ENCODE assay signal across 8 cellular contexts in the genomic region with DNA sequence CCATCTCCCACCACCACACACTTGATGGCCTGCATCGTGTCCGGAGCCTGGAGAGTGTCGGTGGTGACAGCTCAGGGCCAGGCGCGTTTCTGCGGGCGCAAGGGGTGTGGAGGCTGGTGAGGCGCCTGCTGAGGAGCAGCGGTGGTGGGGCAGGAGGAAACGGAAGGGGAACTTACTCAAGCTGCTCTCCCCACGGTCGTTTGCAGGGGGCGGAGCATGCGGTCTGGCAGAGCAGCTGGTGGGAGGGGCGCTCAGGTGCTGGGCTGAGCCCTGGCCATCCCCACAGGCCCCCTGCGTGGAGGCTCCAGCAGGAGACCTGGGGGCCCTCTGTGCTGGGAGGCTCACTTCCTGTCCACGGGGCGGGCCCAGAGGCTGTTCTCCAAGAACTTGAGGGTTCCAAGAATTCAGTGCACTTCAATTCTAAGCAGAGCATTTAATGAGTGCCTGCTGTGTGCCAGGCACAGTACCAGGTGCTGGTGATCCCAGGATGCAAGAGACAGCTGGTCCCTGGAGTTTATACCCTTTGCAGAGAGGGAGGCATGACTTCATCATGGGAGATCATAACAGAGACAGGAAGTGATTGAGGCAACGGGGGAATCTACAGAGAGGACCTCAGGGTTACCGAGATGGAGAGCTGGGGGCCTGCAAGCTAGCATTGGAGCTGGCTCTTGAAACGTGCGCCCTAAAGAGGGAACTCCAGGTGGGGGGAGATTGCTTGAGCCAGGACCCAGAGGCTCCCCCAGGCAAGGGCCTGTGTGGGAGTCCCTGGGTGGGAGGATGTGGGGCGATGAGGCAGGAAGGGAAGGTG. TPM values are rescaled to one million over a fixed set of nuclear protein-coding genes. Genes with fewer than 3 reads are reported as not detected.
DNase-seq lines count a peak whose midpoint lies in the region; ATAC-seq lines count a peak whose summit lies in the region.

A gene (minus strand): TSS at position 156 of the 808 bp plus-strand sequence. CDS start 121 bp downstream, at position 35.

- intact Hi-C loops in left ventricle myocardium superior (cut with micrococcal nuclease), result no loop called here

- DNase-seq in DMS 273 (lab: John Stamatoyannopoulos, UW; ENCODE audit: unreplicated experiment) (peak; percentile 47), DMS 273 treated with DMSO at 0.1 percent for 48 hours (lab: John Stamatoyannopoulos, UW) (no peak), SKM-1 treated with dmso at 0.1 percent for 144 hours (lab: John Stamatoyannopoulos, UW; ENCODE audit: unreplicated experiment) (peak; percentile 94), left ventricle myocardium superior (peak; percentile 81), HuH-7.5 (ENCODE audit: low spot score) (no peak)
- peak; percentile 90 for DNase-seq in activated naive CD4-positive, alpha-beta T cell treated with Interleukin-2 at 50 U/mL for 16 hours
- DNase-seq in stimulated activated CD4-positive, alpha-beta T cell treated with anti-CD3 and anti-CD28 coated beads, Interleukin-12 subunit alpha, Interleukin-12 subunit beta, amount 100 ng/mL, for 24 hours (ENCODE audit: low read depth in 2 of 2), result peak; percentile 80 to 94

- ATAC-seq in HG03097 (IDR thresholded peaks at IDR 0.05; ENCODE audit: low FRiP score, unreplicated experiment), result peak; percentile 52
- peak; percentile 79 for ATAC-seq in left ventricle myocardium superior

RNA-seq across cellular contexts. Expression of the gene that starts here (rescaled TPM):
- total RNA-seq in left ventricle myocardium superior, result 5.1 TPM

Comparison
In these comparisons a context has a peak if more than half of its experiments do, and no peak if none do; other contexts are left out.
1. DNase-seq: peak in DMS 273 (single experiment), SKM-1 treated with dmso at 0.1 percent for 144 hours (single experiment), activated naive CD4-positive, alpha-beta T cell treated with Interleukin-2 at 50 U/mL for 16 hours (single experiment), left ventricle myocardium superior (single experiment) and stimulated activated CD4-positive, alpha-beta T cell treated with anti-CD3 and anti-CD28 coated beads, Interleukin-12 subunit alpha, Interleukin-12 subunit beta, amount 100 ng/mL, for 24 hours (2 of 2); none in DMS 273 treated with DMSO at 0.1 percent for 48 hours (single experiment) and HuH-7.5 (single experiment).